In genomic region chr1:95233737-95234493, GRCh38 we compare ENCODE assay signal across 1 cellular context.
TF ChIP-seq lines count a peak whose summit lies in the region.

RWDD3 (plus strand) TSS chr1:95234210; CDS start chr1:95234231, 21 bp downstream.

TF ChIP-seq in HepG2, 621 proteins besides CTCF, POLR2A, EP300 and RAD21 (continued from another document and continues in another):
- peak; percentile 79; the same call in 1 of the 2 replicates for TF ChIP-seq LRRFIP1 (CRISPR knock-in tag; conservative IDR thresholded peaks at IDR 0.05)
- no peak for TF ChIP-seq SP1 (IDR thresholded peaks at IDR 0.05)
- peak; percentile 46; the same call in 1 of the 2 replicates for TF ChIP-seq SP1 (CRISPR knock-in tag; IDR thresholded peaks at IDR 0.05)
- TF ChIP-seq JUND (CRISPR knock-in tag; IDR thresholded peaks at IDR 0.05) = no peak; the same call in 1 of the 2 replicates
- TF ChIP-seq ZSCAN21 (CRISPR knock-in tag; IDR thresholded peaks at IDR 0.05; ENCODE audit: borderline replicate concordance) = peak; percentile 96
- no peak for TF ChIP-seq POLR2AphosphoS2 (IDR thresholded peaks at IDR 0.05; ENCODE audit: low read depth, low read length)
- no peak for TF ChIP-seq SAFB2 (CRISPR knock-in tag; IDR thresholded peaks at IDR 0.05; ENCODE audit: borderline replicate concordance, low read depth)
- no peak for TF ChIP-seq ZNF766 (CRISPR knock-in tag; IDR thresholded peaks at IDR 0.05; ENCODE audit: borderline replicate concordance)
- no peak for TF ChIP-seq TBP (CRISPR knock-in tag; IDR thresholded peaks at IDR 0.05)
- no peak for TF ChIP-seq CCDC6 (CRISPR knock-in tag; IDR thresholded peaks at IDR 0.05)
- no peak for TF ChIP-seq ZNF468 (CRISPR knock-in tag; IDR thresholded peaks at IDR 0.05)
- TF ChIP-seq SIX4 (CRISPR knock-in tag; IDR thresholded peaks at IDR 0.05) = no peak; the same call in 1 of the 2 replicates
- TF ChIP-seq PPARG (CRISPR knock-in tag; conservative IDR thresholded peaks at IDR 0.05) = peak; percentile 49; the same call in 1 of the 2 replicates
- 0 out of 2 replicates have a peak, but pooled peaks have one; percentile 81 for TF ChIP-seq CENPT (CRISPR knock-in tag; IDR thresholded peaks at IDR 0.05; ENCODE audit: low read depth)
- 0 out of 2 replicates have a peak, but pooled peaks have one; percentile 17 for TF ChIP-seq NFYC (CRISPR knock-in tag; IDR thresholded peaks at IDR 0.05)
- no peak for TF ChIP-seq AKNA (CRISPR knock-in tag; IDR thresholded peaks at IDR 0.05; ENCODE audit: borderline replicate concordance)
- TF ChIP-seq ZNF83 (CRISPR knock-in tag; IDR thresholded peaks at IDR 0.05; ENCODE audit: borderline replicate concordance) = no peak
- no peak for TF ChIP-seq CEBPZ (IDR thresholded peaks at IDR 0.05; ENCODE audit: low read length)
- no peak for TF ChIP-seq ZBTB33 (CRISPR knock-in tag; IDR thresholded peaks at IDR 0.05)
- TF ChIP-seq NR2C2 (CRISPR knock-in tag; IDR thresholded peaks at IDR 0.05; ENCODE audit: borderline replicate concordance) = peak; percentile 65
- TF ChIP-seq ZBTB42 (CRISPR knock-in tag; IDR thresholded peaks at IDR 0.05) = 0 out of 2 replicates have a peak, but pooled peaks have one; percentile 71
- TF ChIP-seq PITX1 (CRISPR knock-in tag; IDR thresholded peaks at IDR 0.05) = 0 out of 2 replicates have a peak, but pooled peaks have one; percentile 5
- no peak for TF ChIP-seq MNT (IDR thresholded peaks at IDR 0.05)
- TF ChIP-seq ZNF841 (CRISPR knock-in tag; IDR thresholded peaks at IDR 0.05; ENCODE audit: borderline replicate concordance) = 0 out of 2 replicates have a peak, but pooled peaks have one; percentile 28
- 0 out of 2 replicates have a peak, but pooled peaks have one; percentile 14 for TF ChIP-seq SNAI1 (CRISPR knock-in tag; IDR thresholded peaks at IDR 0.05; ENCODE audit: borderline replicate concordance)
- TF ChIP-seq ZBTB38 (CRISPR knock-in tag; IDR thresholded peaks at IDR 0.05) = peak; percentile 77
- peak; percentile 84; the same call in 1 of the 2 replicates for TF ChIP-seq POGK (CRISPR knock-in tag; conservative IDR thresholded peaks at IDR 0.05)
- peak; percentile 72 for TF ChIP-seq ZNF331 (CRISPR knock-in tag; IDR thresholded peaks at IDR 0.05)
- no peak for TF ChIP-seq HNF4A (CRISPR knock-in tag; IDR thresholded peaks at IDR 0.05)
- no peak for TF ChIP-seq CHD4 (IDR thresholded peaks at IDR 0.05; ENCODE audit: borderline replicate concordance, low read length)
- no peak; the same call in 1 of the 2 replicates for TF ChIP-seq ZNF414 (CRISPR knock-in tag; IDR thresholded peaks at IDR 0.05)
- peak; percentile 83 for TF ChIP-seq HNRNPK (IDR thresholded peaks at IDR 0.05; ENCODE audit: low read depth, low read length, poor library complexity, severe bottlenecking)
- no peak for TF ChIP-seq FOXJ3 (CRISPR knock-in tag; IDR thresholded peaks at IDR 0.05; ENCODE audit: borderline replicate concordance)
- TF ChIP-seq ELF1 (CRISPR knock-in tag; IDR thresholded peaks at IDR 0.05) = peak; percentile 44; the same call in 1 of the 2 replicates
- TF ChIP-seq BATF2 (CRISPR knock-in tag; IDR thresholded peaks at IDR 0.05) = peak; percentile 82; the same call in 1 of the 2 replicates
- no peak; the same call in none of the 2 replicates for TF ChIP-seq AHR (CRISPR knock-in tag; IDR thresholded peaks at IDR 0.05)
- peak; percentile 74; the same call in 1 of the 2 replicates for TF ChIP-seq MAZ (IDR thresholded peaks at IDR 0.05; ENCODE audit: borderline replicate concordance, low read depth, low read length)
- peak; percentile 98 for TF ChIP-seq MAZ (CRISPR knock-in tag; IDR thresholded peaks at IDR 0.05; ENCODE audit: low read depth)
- TF ChIP-seq ZNF329 (CRISPR knock-in tag; IDR thresholded peaks at IDR 0.05; ENCODE audit: low read depth) = 0 out of 2 replicates have a peak, but pooled peaks have one; percentile 33
- TF ChIP-seq PHB2 (IDR thresholded peaks at IDR 0.05; ENCODE audit: partially characterized antibody) = no peak
- peak; percentile 85 for TF ChIP-seq SAP130 (CRISPR knock-in tag; IDR thresholded peaks at IDR 0.05; ENCODE audit: low read depth)
